16 cellular contexts compared by ENCODE assay signal in the genomic region with DNA sequence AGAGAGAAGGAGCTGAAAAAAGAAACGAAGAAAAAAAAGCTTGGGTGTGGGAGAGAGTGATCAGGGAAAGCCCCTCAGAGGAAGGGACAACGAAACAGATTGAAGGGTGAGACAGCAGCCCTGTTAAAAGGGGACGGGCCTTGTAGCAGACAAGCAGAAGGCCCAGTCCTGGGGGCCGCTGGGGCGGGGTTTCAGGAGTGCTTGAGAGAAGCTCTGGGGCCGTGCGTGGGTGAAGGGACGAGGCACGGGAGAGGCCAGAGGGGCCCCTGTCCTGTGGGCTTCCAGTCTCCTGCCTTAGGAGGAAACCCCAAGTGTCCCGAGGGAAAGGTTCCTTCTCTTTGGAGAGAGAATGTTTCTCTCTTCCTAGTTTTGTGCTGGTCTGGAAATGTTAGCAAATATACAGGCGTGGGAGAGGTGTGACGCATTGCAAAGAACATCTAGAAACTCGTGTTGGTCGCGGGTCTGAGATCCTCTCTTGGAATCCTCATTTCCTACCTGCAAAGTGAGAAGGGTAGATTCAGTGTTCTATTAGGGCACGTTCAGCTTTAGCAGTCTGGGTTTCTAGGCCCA. TPM values are rescaled to one million over a fixed set of nuclear protein-coding genes. Genes with fewer than 3 reads are reported as not detected.
DNase-seq lines count a peak whose midpoint lies in the region; ATAC-seq and TF ChIP-seq lines count a peak whose summit lies in the region.
"Had no signal": no experiment of that assay in that cellular context is flagged by ENCODE, and none has a peak within 500 bp of the region (broad histone marks: within the 10 kb centered on the region; RNA-seq: fewer than 3 reads in every experiment).

No MANE protein-coding gene starts in this region.

- no peaks in the 10 kb centered on the region for H3K36me3 Mint-ChIP-seq in activated CD8-positive, alpha-beta memory T cell treated with anti-CD3 and anti-CD28 coated beads, Interleukin-2, amount 10 ng/mL, durations not matched to agents 7 days and 5 days
- peaks cover 6% of the 10 kb centered on the region for H3K36me3 Mint-ChIP-seq in nephron progenitor cell (ENCODE audit: low read depth)
- H3K36me3 Mint-ChIP-seq in type B pancreatic cell: no peaks in the 10 kb centered on the region
- H3K36me3 Mint-ChIP-seq: immature natural killer cell had no signal

- in situ Hi-C loops in brain microvascular endothelial cell (cut with HindIII; ENCODE audit: low pct_ligation_motif_present, low sequenced_read_pairs): no loop called here

- H3K4me3 ChIP-seq in gastroesophageal sphincter (no peak overlapping the region), brain microvascular endothelial cell (ENCODE audit: low read depth, low read length) (no peak overlapping the region)
- H3K4me3 ChIP-seq: MG63 had no signal

- H3K27me3 ChIP-seq in gastroesophageal sphincter (no peaks in the 10 kb centered on the region), brain microvascular endothelial cell (replicated peaks) (no peaks in the 10 kb centered on the region)
- H3K27me3 ChIP-seq: MG63 had no signal

- peaks cover 0 to 36% (median 28%) of the 10 kb centered on the region in 3 donors for H3K4me1 ChIP-seq in gastroesophageal sphincter

- H3K9me3 ChIP-seq in gastroesophageal sphincter: no peaks in the 10 kb centered on the region
- H3K9me3 ChIP-seq: MG63 had no signal

- peaks cover 2% of the 10 kb centered on the region for H3K27me3 Mint-ChIP-seq in activated CD8-positive, alpha-beta memory T cell treated with anti-CD3 and anti-CD28 coated beads, Interleukin-2, amount 10 ng/mL, durations not matched to agents 7 days and 5 days
- H3K27me3 Mint-ChIP-seq in nephron progenitor cell (ENCODE audit: low read depth, poor library complexity) (peaks cover 2% of the 10 kb centered on the region), type B pancreatic cell (peaks cover 9% of the 10 kb centered on the region)
- H3K27me3 Mint-ChIP-seq: stimulated activated naive CD8-positive, alpha-beta T cell treated with anti-CD3 and anti-CD28 coated beads, Interleukin-15, amount 100 ng/mL, for 72 hours had no signal

- 84% methylated on average over 12 to 15 of the region's 16 CpGs for WGBS in gastroesophageal sphincter (ENCODE audit: low coverage in 1 of 2), 2 donors

- no peaks in the 10 kb centered on the region for H3K4me1 Mint-ChIP-seq in activated CD8-positive, alpha-beta memory T cell treated with anti-CD3 and anti-CD28 coated beads, Interleukin-2, amount 10 ng/mL, durations not matched to agents 7 days and 5 days
- H3K4me1 Mint-ChIP-seq in nephron progenitor cell (peaks cover 4% of the 10 kb centered on the region), type B pancreatic cell (ENCODE audit: unreplicated experiment) (peaks cover 5% of the 10 kb centered on the region)
- H3K4me1 Mint-ChIP-seq: immature natural killer cell; stimulated activated naive CD8-positive, alpha-beta T cell treated with anti-CD3 and anti-CD28 coated beads, Interleukin-15, amount 100 ng/mL, for 72 hours had no signal

- TF ChIP-seq EP300 in gastroesophageal sphincter (IDR thresholded peaks at IDR 0.05): no peak

- H3K36me3 ChIP-seq in gastroesophageal sphincter (peaks cover 0 to 40% of the 10 kb centered on the region in 2 donors), brain microvascular endothelial cell (replicated peaks) (no peaks in the 10 kb centered on the region)
- H3K36me3 ChIP-seq: MG63 had no signal

- peak overlapping the region; percentile 11 to 80 (median 77) for H3K27ac ChIP-seq in gastroesophageal sphincter
- no peak overlapping the region for H3K27ac ChIP-seq in brain microvascular endothelial cell

- no peak for TF ChIP-seq POLR2A in gastroesophageal sphincter (IDR thresholded peaks at IDR 0.05)

- ATAC-seq in activated CD8-positive, alpha-beta memory T cell treated with anti-CD3 and anti-CD28 coated beads, Interleukin-2, amount 10 ng/mL, durations not matched to agents 7 days and 5 days: no peak
- ATAC-seq in gastroesophageal sphincter: no peak
- ATAC-seq in HG03135 (IDR thresholded peaks at IDR 0.05; ENCODE audit: unreplicated experiment): no peak
- ATAC-seq: stimulated activated naive CD8-positive, alpha-beta T cell treated with anti-CD3 and anti-CD28 coated beads, Interleukin-15, amount 100 ng/mL, for 72 hours had no signal

- H3K9me3 Mint-ChIP-seq in activated CD8-positive, alpha-beta memory T cell treated with anti-CD3 and anti-CD28 coated beads, Interleukin-2, amount 10 ng/mL, durations not matched to agents 7 days and 5 days (ENCODE audit: low read depth): no peaks in the 10 kb centered on the region
- H3K9me3 Mint-ChIP-seq in nephron progenitor cell: no peaks in the 10 kb centered on the region
- H3K9me3 Mint-ChIP-seq in type B pancreatic cell: no peaks in the 10 kb centered on the region
- H3K9me3 Mint-ChIP-seq: immature natural killer cell; stimulated activated naive CD8-positive, alpha-beta T cell treated with anti-CD3 and anti-CD28 coated beads, Interleukin-15, amount 100 ng/mL, for 72 hours had no signal

- CTCF ChIA-PET in activated CD8-positive, alpha-beta memory T cell treated with anti-CD3 and anti-CD28 coated beads, Interleukin-2, amount 10 ng/mL, durations not matched to agents 7 days and 5 days (lab: Charles Lee): interaction anchor here (1.0 to 1.2 kb wide), 2 partner anchors 35 to 42 kb away, joined by 3 read pairs; no protein-coding TSS in a partner anchor

- H3K27ac Mint-ChIP-seq in activated CD8-positive, alpha-beta memory T cell treated with anti-CD3 and anti-CD28 coated beads, Interleukin-2, amount 10 ng/mL, durations not matched to agents 7 days and 5 days: no peak overlapping the region
- H3K27ac Mint-ChIP-seq in nephron progenitor cell (peak overlapping the region; percentile 55), type B pancreatic cell (peak overlapping the region; percentile 26)
- H3K27ac Mint-ChIP-seq: immature natural killer cell had no signal

- DNase-seq in activated CD8-positive, alpha-beta memory T cell treated with anti-CD3 and anti-CD28 coated beads, Interleukin-2, amount 10 ng/mL, durations not matched to agents 7 days and 5 days: peak; percentile 30
- no peak for DNase-seq in activated CD8-positive, alpha-beta memory T cell treated with anti-CD3 and anti-CD28 coated beads for 24 hours
- DNase-seq in nephron progenitor cell: no peak
- DNase-seq in type B pancreatic cell (ENCODE audit: extremely low spot score, unreplicated experiment): no peak
- no peak for DNase-seq in brain microvascular endothelial cell
- no peak for DNase-seq in NCI-H1436 (lab: John Stamatoyannopoulos, UW)
- DNase-seq: 8988T; activated CD4-positive, CD25-positive, alpha-beta regulatory T cell treated with anti-CD3 and anti-CD28 coated beads, Interleukin-2, amount 50 U/mL, for 72 hours; activated T-cell treated with anti-CD3 and anti-CD28 coated beads for 4 hours; immature natural killer cell; MG63; NCI-H2171 treated with DMSO at 0.1 percent for 48 hours; stimulated activated naive CD8-positive, alpha-beta T cell treated with anti-CD3 and anti-CD28 coated beads, Interleukin-15, amount 100 ng/mL, for 72 hours had no signal

- TF ChIP-seq CTCF in gastroesophageal sphincter (IDR thresholded peaks at IDR 0.05) (no peak), nephron progenitor cell (IDR thresholded peaks at IDR 0.05) (no peak), type B pancreatic cell (conservative IDR thresholded peaks at IDR 0.05) (no peak), brain microvascular endothelial cell (IDR thresholded peaks at IDR 0.05; ENCODE audit: low read depth, low read length, missing control alignments) (no peak)

- no peak overlapping the region for H3K4me3 Mint-ChIP-seq in activated CD8-positive, alpha-beta memory T cell treated with anti-CD3 and anti-CD28 coated beads, Interleukin-2, amount 10 ng/mL, durations not matched to agents 7 days and 5 days
- peak overlapping the region; percentile 60 for H3K4me3 Mint-ChIP-seq in nephron progenitor cell
- no peak overlapping the region for H3K4me3 Mint-ChIP-seq in type B pancreatic cell
- H3K4me3 Mint-ChIP-seq: immature natural killer cell; stimulated activated naive CD8-positive, alpha-beta T cell treated with anti-CD3 and anti-CD28 coated beads, Interleukin-15, amount 100 ng/mL, for 72 hours had no signal

RNA-seq across cellular contexts. Expression of a gene that starts 28.6 kb away (rescaled TPM):
- total RNA-seq in activated CD8-positive, alpha-beta memory T cell treated with anti-CD3 and anti-CD28 coated beads, Interleukin-2, amount 10 ng/mL, durations not matched to agents 7 days and 5 days: not detected
- 10 to 100 TPM in 1 of 4 donors, 1 to 10 TPM in 3; 8.4 to 11.8 (median 9.5) TPM for total RNA-seq in gastroesophageal sphincter
- total RNA-seq in type B pancreatic cell (ENCODE audit: low replicate concordance): 2.3 and 22.0 TPM in 2 replicates
- total RNA-seq: HT-29 had no signal

RNA-seq across cellular contexts. Expression of a gene that starts 48.6 kb away (rescaled TPM):
- not detected for total RNA-seq in activated CD8-positive, alpha-beta memory T cell treated with anti-CD3 and anti-CD28 coated beads, Interleukin-2, amount 10 ng/mL, durations not matched to agents 7 days and 5 days
- 10 to 100 TPM in 3 of 4 donors, 1 to 10 TPM in 1; 10.0 to 45.6 (median 34.0) TPM for total RNA-seq in gastroesophageal sphincter
- 0.10 and 4.8 TPM in 2 replicates for total RNA-seq in type B pancreatic cell (ENCODE audit: low replicate concordance)
- total RNA-seq: HT-29 had no signal
